8 cellular contexts compared by ENCODE assay signal in genomic region chr1:178344513-178345077, GRCh38.
DNase-seq lines count a peak whose midpoint lies in the region; ATAC-seq and TF ChIP-seq lines count a peak whose summit lies in the region.

No MANE protein-coding gene starts in this region.

- H4K20me1 ChIP-seq in fibroblast of lung (ENCODE audit: control insufficient read depth, extremely low read depth, insufficient read depth, low read length), result no peaks in the 10 kb centered on the region

- no peak overlapping the region for H3K9ac ChIP-seq in fibroblast of lung (ENCODE audit: insufficient read depth, low read length)

- H2AFZ ChIP-seq in fibroblast of lung (ENCODE audit: low read length), result no peak overlapping the region
- H2AFZ ChIP-seq in neuron (ENCODE audit: low read depth, low read length), result no peak overlapping the region

- H3K79me2 ChIP-seq in fibroblast of lung (ENCODE audit: control insufficient read depth, insufficient read depth, low read length), result no peaks in the 10 kb centered on the region

- no peaks in the 10 kb centered on the region for H3K36me3 ChIP-seq in Peyer's patch
- no peaks in the 10 kb centered on the region for H3K36me3 ChIP-seq in fibroblast of lung (ENCODE audit: control insufficient read depth, insufficient read depth, low read length)
- no peaks in the 10 kb centered on the region for H3K36me3 ChIP-seq in neuron (ENCODE audit: insufficient read depth, low read length)

- peaks cover 46% of the 10 kb centered on the region for H3K4me1 Mint-ChIP-seq in Calu3 (ENCODE audit: low read depth, unreplicated experiment)
- H3K4me1 Mint-ChIP-seq in activated CD4-positive, alpha-beta T cell treated with anti-CD3 and anti-CD28 coated beads, Interleukin-2, amount 10 ng/mL, durations not matched to agents 7 days and 5 days, result no peaks in the 10 kb centered on the region
- no peaks in the 10 kb centered on the region for H3K4me1 Mint-ChIP-seq in stimulated activated effector memory CD8-positive, alpha-beta T cell treated with anti-CD3 and anti-CD28 coated beads, Interleukin-12 subunit alpha, Interleukin-12 subunit beta, amount 100 ng/mL, for 72 hours

- H3K9me3 Mint-ChIP-seq in Calu3 (ENCODE audit: low read depth, unreplicated experiment), result no peaks in the 10 kb centered on the region
- no peaks in the 10 kb centered on the region for H3K9me3 Mint-ChIP-seq in activated CD4-positive, alpha-beta T cell treated with anti-CD3 and anti-CD28 coated beads, Interleukin-2, amount 10 ng/mL, durations not matched to agents 7 days and 5 days
- H3K9me3 Mint-ChIP-seq in stimulated activated effector memory CD8-positive, alpha-beta T cell treated with anti-CD3 and anti-CD28 coated beads, Interleukin-12 subunit alpha, Interleukin-12 subunit beta, amount 100 ng/mL, for 72 hours, result no peaks in the 10 kb centered on the region

- DNase-seq in Calu3 (peak; percentile 41), Peyer's patch (no peak), fibroblast of lung (ENCODE audit: low read depth in 2 of 2) (peak; percentile 93)
- no peak for DNase-seq in activated CD4-positive, alpha-beta T cell treated with anti-CD3 and anti-CD28 coated beads, Interleukin-2, amount 10 ng/mL, durations not matched to agents 7 days and 5 days
- no peak for DNase-seq in stimulated activated effector memory CD8-positive, alpha-beta T cell treated with anti-CD3 and anti-CD28 coated beads, Interleukin-12 subunit alpha, Interleukin-12 subunit beta, amount 100 ng/mL, for 72 hours (ENCODE audit: low spot score in 2 of 2)

- H3K27ac Mint-ChIP-seq in Calu3 (ENCODE audit: unreplicated experiment), result peak overlapping the region; percentile 84
- H3K27ac Mint-ChIP-seq in activated CD4-positive, alpha-beta T cell treated with anti-CD3 and anti-CD28 coated beads, Interleukin-2, amount 10 ng/mL, durations not matched to agents 7 days and 5 days, result no peak overlapping the region
- no peak overlapping the region for H3K27ac Mint-ChIP-seq in stimulated activated effector memory CD8-positive, alpha-beta T cell treated with anti-CD3 and anti-CD28 coated beads, Interleukin-12 subunit alpha, Interleukin-12 subunit beta, amount 100 ng/mL, for 72 hours

- TF ChIP-seq CTCF in Calu3 (IDR thresholded peaks at IDR 0.05; ENCODE audit: unreplicated experiment) (peak; percentile 69), Peyer's patch (IDR thresholded peaks at IDR 0.05) (peak in 4 of 6 experiments; percentile 8 to 64 (median 49)), fibroblast of lung (conservative IDR thresholded peaks at IDR 0.05 in 1 of 2, IDR thresholded peaks at IDR 0.05 in 1 of 2; ENCODE audit: low read depth in 1 of 2, low read length in 2 of 2) (peak; percentile 28 to 64)

- no peaks in the 10 kb centered on the region for H3K9me3 ChIP-seq in Peyer's patch
- H3K9me3 ChIP-seq in fibroblast of lung (ENCODE audit: control insufficient read depth, insufficient read depth, low read depth, low read length), result no peaks in the 10 kb centered on the region
- H3K9me3 ChIP-seq in neuron (ENCODE audit: low read length), result no peaks in the 10 kb centered on the region

- no peaks in the 10 kb centered on the region for H3K27me3 Mint-ChIP-seq in Calu3 (ENCODE audit: unreplicated experiment)
- H3K27me3 Mint-ChIP-seq in activated CD4-positive, alpha-beta T cell treated with anti-CD3 and anti-CD28 coated beads, Interleukin-2, amount 10 ng/mL, durations not matched to agents 7 days and 5 days, result no peaks in the 10 kb centered on the region

- H3K27me3 ChIP-seq in Peyer's patch (no peaks in the 10 kb centered on the region), fibroblast of lung (ENCODE audit: control insufficient read depth, insufficient read depth, low read length) (no peaks in the 10 kb centered on the region), neuron (ENCODE audit: insufficient read depth, low read length) (no peaks in the 10 kb centered on the region)

- no peak overlapping the region for H3K4me3 Mint-ChIP-seq in Calu3 (ENCODE audit: low read depth, unreplicated experiment)
- no peak overlapping the region for H3K4me3 Mint-ChIP-seq in activated CD4-positive, alpha-beta T cell treated with anti-CD3 and anti-CD28 coated beads, Interleukin-2, amount 10 ng/mL, durations not matched to agents 7 days and 5 days
- no peak overlapping the region for H3K4me3 Mint-ChIP-seq in stimulated activated effector memory CD8-positive, alpha-beta T cell treated with anti-CD3 and anti-CD28 coated beads, Interleukin-12 subunit alpha, Interleukin-12 subunit beta, amount 100 ng/mL, for 72 hours

- intact Hi-C loops in Calu3 (cut with micrococcal nuclease; ENCODE audit: unreplicated experiment), result no loop called here

- BruUV-seq in Calu3 (replicated peaks; lab: Mats Ljungman, UMichigan), result no TSS peak

- H3K27ac ChIP-seq in Peyer's patch (no peak overlapping the region), fibroblast of lung (ENCODE audit: insufficient read depth, low read length) (peak overlapping the region; percentile 48)

- TF ChIP-seq POLR2A in Peyer's patch (IDR thresholded peaks at IDR 0.05), result no peak

- POLR2A ChIA-PET in activated CD4-positive, alpha-beta T cell treated with anti-CD3 and anti-CD28 coated beads, Interleukin-2, amount 10 ng/mL, durations not matched to agents 7 days and 5 days (lab: Charles Lee), result no interaction called here

- peaks cover 3% of the 10 kb centered on the region for H3K36me3 Mint-ChIP-seq in Calu3 (ENCODE audit: insufficient read depth, unreplicated experiment)
- no peaks in the 10 kb centered on the region for H3K36me3 Mint-ChIP-seq in activated CD4-positive, alpha-beta T cell treated with anti-CD3 and anti-CD28 coated beads, Interleukin-2, amount 10 ng/mL, durations not matched to agents 7 days and 5 days (ENCODE audit: low read depth)
- H3K36me3 Mint-ChIP-seq in stimulated activated effector memory CD8-positive, alpha-beta T cell treated with anti-CD3 and anti-CD28 coated beads, Interleukin-12 subunit alpha, Interleukin-12 subunit beta, amount 100 ng/mL, for 72 hours, result no peaks in the 10 kb centered on the region

- CTCF ChIA-PET in Calu3 (lab: Charles Lee), result interaction anchor here (0.5 to 2.1 kb wide), 8 partner anchors 16 to 194 kb away, joined by 3 to 12 read pairs (median 4); no protein-coding TSS in a partner anchor
- CTCF ChIA-PET in activated CD4-positive, alpha-beta T cell treated with anti-CD3 and anti-CD28 coated beads, Interleukin-2, amount 10 ng/mL, durations not matched to agents 7 days and 5 days (lab: Charles Lee), result no interaction called here

- no peak overlapping the region for H3K4me3 ChIP-seq in Peyer's patch
- peak overlapping the region in 2 of 4 experiments; percentile 12 to 22 for H3K4me3 ChIP-seq in fibroblast of lung (replicated peaks in 1 of 4; ENCODE audit: control extremely low read depth in 1 of 4, insufficient read depth in 1 of 4, low read depth in 3 of 4, low read length in 4 of 4)
- H3K4me3 ChIP-seq in neuron (ENCODE audit: low read length), result peak overlapping the region; percentile 74

- peak; percentile 50 for ATAC-seq in HG02623 (IDR thresholded peaks at IDR 0.05; ENCODE audit: unreplicated experiment)
- ATAC-seq in HG02763 (IDR thresholded peaks at IDR 0.05; ENCODE audit: unreplicated experiment), result no peak
- ATAC-seq in stimulated activated effector memory CD8-positive, alpha-beta T cell treated with anti-CD3 and anti-CD28 coated beads, Interleukin-12 subunit alpha, Interleukin-12 subunit beta, amount 100 ng/mL, for 72 hours, result no peak

- peak overlapping the region; percentile 54 for H3K4me2 ChIP-seq in fibroblast of lung (ENCODE audit: extremely low read depth, insufficient read depth, low read length)

- H3K4me1 ChIP-seq in Peyer's patch, result no peaks in the 10 kb centered on the region
- peaks cover 11% of the 10 kb centered on the region for H3K4me1 ChIP-seq in fibroblast of lung (ENCODE audit: control insufficient read depth, extremely low read depth, insufficient read depth, low read length)
- H3K4me1 ChIP-seq in neuron (ENCODE audit: insufficient read depth, low read length), result peaks cover 53% of the 10 kb centered on the region

Comparison
In these comparisons a context has a peak if more than half of its experiments do, and no peak if none do; other contexts are left out.
1. DNase-seq: peak in Calu3 (single experiment) and fibroblast of lung (2 of 2); none in Peyer's patch (0 of 3), activated CD4-positive, alpha-beta T cell treated with anti-CD3 and anti-CD28 coated beads, Interleukin-2, amount 10 ng/mL, durations not matched to agents 7 days and 5 days (single experiment) and stimulated activated effector memory CD8-positive, alpha-beta T cell treated with anti-CD3 and anti-CD28 coated beads, Interleukin-12 subunit alpha, Interleukin-12 subunit beta, amount 100 ng/mL, for 72 hours (0 of 2).
2. Peak in every context shown above with its lines, with median percentiles within 50 percentile points of each other: CTCF ChIP-seq.